ENCODE assay signal across 18 cellular contexts in the genomic region with DNA sequence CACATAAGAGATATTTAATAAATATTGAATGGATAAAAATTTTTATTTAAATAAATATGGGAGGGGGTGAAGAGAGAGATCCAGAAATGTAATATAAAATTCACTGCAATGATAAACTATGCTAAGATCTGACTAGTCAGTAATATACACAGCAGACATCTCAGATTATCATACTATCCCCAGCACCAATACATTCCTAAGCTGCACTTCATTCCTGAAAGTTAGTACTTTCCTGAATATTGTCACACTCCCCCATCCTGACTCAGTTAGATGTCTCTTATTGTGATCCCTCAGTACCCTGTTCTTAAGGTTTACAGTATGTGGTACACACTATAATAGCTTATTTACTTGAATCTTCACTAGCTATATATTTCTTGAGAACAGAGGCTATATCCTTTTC.
"Had no signal": no experiment of that assay in that cellular context is flagged by ENCODE, and none has a peak within 500 bp of the region (broad histone marks: within the 10 kb centered on the region; RNA-seq: fewer than 3 reads in every experiment).

No MANE protein-coding gene starts in this region.

- H3K9me3 ChIP-seq: ovary, right lobe of liver, suprapubic skin, transverse colon, uterus had no signal

- H3K4me3 ChIP-seq: ovary, right lobe of liver, smooth muscle cell, suprapubic skin, transverse colon, uterus had no signal

- DNase-seq: activated CD4-positive, alpha-beta T cell treated with anti-CD3 and anti-CD28 coated beads, Interleukin-2, amount 10 ng/mL, durations not matched to agents 7 days and 5 days; activated CD8-positive, alpha-beta memory T cell treated with anti-CD3 and anti-CD28 coated beads, Interleukin-2, amount 50 U/mL, for 4 hours; activated effector memory CD4-positive, alpha-beta T cell treated with Interleukin-2 at 50 U/mL for 16 hours; activated T-cell treated with anti-CD3 and anti-CD28 coated beads, Interleukin-2, amount 50 U/mL, for 4 hours; amygdala; cortex of kidney; mesenchymal stem cell; naive thymus-derived CD8-positive, alpha-beta T cell; ovary; right lobe of liver; stimulated activated CD4-positive, alpha-beta T cell treated with anti-CD3 and anti-CD28 coated beads, Interleukin-4, amount 100 ng/mL, for 1 hour; stimulated activated naive CD8-positive, alpha-beta T cell treated with anti-CD3 and anti-CD28 coated beads, Interleukin-15, amount 100 ng/mL, for 72 hours; transverse colon; uterus had no signal

- H3K36me3 Mint-ChIP-seq: activated naive CD4-positive, alpha-beta T cell treated with anti-CD3 and anti-CD28 coated beads, Interleukin-2, amount 50 U/mL, for 24 hours; naive thymus-derived CD8-positive, alpha-beta T cell had no signal

- H3K27ac ChIP-seq: ovary, right lobe of liver, suprapubic skin, transverse colon, uterus had no signal

- H3K27me3 ChIP-seq: ovary, right lobe of liver, suprapubic skin, transverse colon, uterus had no signal

- H3K4me1 Mint-ChIP-seq: activated CD4-positive, alpha-beta T cell treated with anti-CD3 and anti-CD28 coated beads, Interleukin-2, amount 10 ng/mL, durations not matched to agents 7 days and 5 days; activated naive CD4-positive, alpha-beta T cell treated with anti-CD3 and anti-CD28 coated beads, Interleukin-2, amount 50 U/mL, for 24 hours; central memory CD8-positive, alpha-beta T cell had no signal

- H3K36me3 ChIP-seq: ovary, right lobe of liver, suprapubic skin, transverse colon, uterus had no signal

- H3K4me1 ChIP-seq: right lobe of liver, suprapubic skin, transverse colon, uterus had no signal

- H3K9me3 Mint-ChIP-seq: activated CD4-positive, alpha-beta T cell treated with anti-CD3 and anti-CD28 coated beads, Interleukin-2, amount 10 ng/mL, durations not matched to agents 7 days and 5 days; activated naive CD4-positive, alpha-beta T cell treated with anti-CD3 and anti-CD28 coated beads, Interleukin-2, amount 50 U/mL, for 24 hours; activated T-cell treated with anti-CD3 and anti-CD28 coated beads, Interleukin-2, amount 50 U/mL, for 4 hours; central memory CD8-positive, alpha-beta T cell; naive thymus-derived CD8-positive, alpha-beta T cell; stimulated activated naive CD8-positive, alpha-beta T cell treated with anti-CD3 and anti-CD28 coated beads, Interleukin-15, amount 100 ng/mL, for 72 hours had no signal

- H3K4me3 Mint-ChIP-seq: activated CD4-positive, alpha-beta T cell treated with anti-CD3 and anti-CD28 coated beads, Interleukin-2, amount 10 ng/mL, durations not matched to agents 7 days and 5 days; activated naive CD4-positive, alpha-beta T cell treated with anti-CD3 and anti-CD28 coated beads, Interleukin-2, amount 50 U/mL, for 24 hours; activated T-cell treated with anti-CD3 and anti-CD28 coated beads, Interleukin-2, amount 50 U/mL, for 4 hours; central memory CD8-positive, alpha-beta T cell; naive thymus-derived CD8-positive, alpha-beta T cell; stimulated activated naive CD8-positive, alpha-beta T cell treated with anti-CD3 and anti-CD28 coated beads, Interleukin-15, amount 100 ng/mL, for 72 hours had no signal

- ATAC-seq: activated T-cell treated with anti-CD3 and anti-CD28 coated beads, Interleukin-2, amount 50 U/mL, for 4 hours; naive thymus-derived CD8-positive, alpha-beta T cell; right lobe of liver; stimulated activated naive CD8-positive, alpha-beta T cell treated with anti-CD3 and anti-CD28 coated beads, Interleukin-15, amount 100 ng/mL, for 72 hours had no signal

- H3K27ac Mint-ChIP-seq: activated CD4-positive, alpha-beta T cell treated with anti-CD3 and anti-CD28 coated beads, Interleukin-2, amount 10 ng/mL, durations not matched to agents 7 days and 5 days; activated naive CD4-positive, alpha-beta T cell treated with anti-CD3 and anti-CD28 coated beads, Interleukin-2, amount 50 U/mL, for 24 hours; naive thymus-derived CD8-positive, alpha-beta T cell; stimulated activated naive CD8-positive, alpha-beta T cell treated with anti-CD3 and anti-CD28 coated beads, Interleukin-15, amount 100 ng/mL, for 72 hours had no signal
